ENCODE assay signal across 8 cellular contexts in genomic region chr3:196179380-196180308, GRCh38. TPM values are rescaled to one million over a fixed set of nuclear protein-coding genes. Genes with fewer than 3 reads are reported as not detected.
DNase-seq lines count a peak whose midpoint lies in the region; ATAC-seq and TF ChIP-seq lines count a peak whose summit lies in the region.

No MANE protein-coding gene starts in this region.

- ATAC-seq in GM18505 (IDR thresholded peaks at IDR 0.05; ENCODE audit: unreplicated experiment) (peak; percentile 67), HG02759 (IDR thresholded peaks at IDR 0.05; ENCODE audit: unreplicated experiment) (peak; percentile 75), upper lobe of right lung (peak; percentile 65)

- H3K9me3 Mint-ChIP-seq in activated CD4-positive, alpha-beta memory T cell treated with anti-CD3 and anti-CD28 coated beads, Interleukin-2, amount 10 ng/mL, durations not matched to agents 7 days and 5 days = no peaks in the 10 kb centered on the region

- TF ChIP-seq CTCF in neutrophil (IDR thresholded peaks at IDR 0.05) (no peak), upper lobe of right lung (IDR thresholded peaks at IDR 0.05) (no peak)

- H3K27me3 Mint-ChIP-seq in activated CD4-positive, alpha-beta memory T cell treated with anti-CD3 and anti-CD28 coated beads, Interleukin-2, amount 10 ng/mL, durations not matched to agents 7 days and 5 days = no peaks in the 10 kb centered on the region

- no peaks in the 10 kb centered on the region for H3K27me3 ChIP-seq in neutrophil
- no peaks in the 10 kb centered on the region for H3K27me3 ChIP-seq in upper lobe of right lung

- peaks cover 4% of the 10 kb centered on the region for H3K36me3 Mint-ChIP-seq in activated CD4-positive, alpha-beta memory T cell treated with anti-CD3 and anti-CD28 coated beads, Interleukin-2, amount 10 ng/mL, durations not matched to agents 7 days and 5 days (ENCODE audit: low read depth)

- DNase-seq in NCI-H2081 (lab: John Stamatoyannopoulos, UW) (peak; percentile 47 to 75), upper lobe of right lung (no peak), HEK293T (ENCODE audit: extremely low spot score) (no peak)
- peak; percentile 91 for DNase-seq in activated CD4-positive, alpha-beta memory T cell treated with anti-CD3 and anti-CD28 coated beads, Interleukin-2, amount 10 ng/mL, durations not matched to agents 7 days and 5 days
- peak; percentile 75 for DNase-seq in effector CD4-positive, alpha-beta T cell

- no peaks in the 10 kb centered on the region for H3K36me3 ChIP-seq in neutrophil
- H3K36me3 ChIP-seq in upper lobe of right lung = no peaks in the 10 kb centered on the region

- H3K4me1 ChIP-seq in neutrophil (ENCODE audit: control insufficient read depth in 1 of 2, insufficient read depth in 1 of 2, low read depth in 1 of 2, low read length in 1 of 2) = peaks cover 11 to 14% of the 10 kb centered on the region in 2 experiments
- no peaks in the 10 kb centered on the region for H3K4me1 ChIP-seq in upper lobe of right lung

- CTCF ChIA-PET in activated CD4-positive, alpha-beta memory T cell treated with anti-CD3 and anti-CD28 coated beads, Interleukin-2, amount 10 ng/mL, durations not matched to agents 7 days and 5 days (lab: Charles Lee) = interaction anchor here (0.9 to 2.6 kb wide), 14 partner anchors 10 to 285 kb away, joined by 3 to 12 read pairs (median 4); no protein-coding TSS in a partner anchor
- CTCF ChIA-PET in HEK293T (lab: Yijun Ruan, JAX) = no interaction called here

- H3K4me3 ChIP-seq in neutrophil (ENCODE audit: low read depth in 1 of 2, low read length in 1 of 2) (peak overlapping the region; percentile 35 to 39), upper lobe of right lung (no peak overlapping the region)

- intact Hi-C loops in upper lobe of right lung (cut with DNase I) = no loop called here

- peak overlapping the region; percentile 100 for H3K27ac Mint-ChIP-seq in activated CD4-positive, alpha-beta memory T cell treated with anti-CD3 and anti-CD28 coated beads, Interleukin-2, amount 10 ng/mL, durations not matched to agents 7 days and 5 days

- TF ChIP-seq POLR2A in GM18505 (IDR thresholded peaks at IDR 0.05; ENCODE audit: borderline replicate concordance, extremely low read depth, insufficient read depth, insufficient read length) = peak; percentile 69

- H3K27ac ChIP-seq in neutrophil (peak overlapping the region; percentile 31), upper lobe of right lung (peak overlapping the region; percentile 55)

- POLR2A ChIA-PET in activated CD4-positive, alpha-beta memory T cell treated with anti-CD3 and anti-CD28 coated beads, Interleukin-2, amount 10 ng/mL, durations not matched to agents 7 days and 5 days (lab: Charles Lee) = interaction anchor here (0.8 to 11.2 kb wide), 16 partner anchors 8 to 349 kb away, joined by 3 to 237 read pairs (median 6); partner anchors contain the start of gene DYNLT2B
- POLR2A ChIA-PET in HEK293T (lab: Yijun Ruan, JAX) = no interaction called here

- H3K4me1 Mint-ChIP-seq in activated CD4-positive, alpha-beta memory T cell treated with anti-CD3 and anti-CD28 coated beads, Interleukin-2, amount 10 ng/mL, durations not matched to agents 7 days and 5 days = peaks cover 62% of the 10 kb centered on the region

- H3K4me3 Mint-ChIP-seq in activated CD4-positive, alpha-beta memory T cell treated with anti-CD3 and anti-CD28 coated beads, Interleukin-2, amount 10 ng/mL, durations not matched to agents 7 days and 5 days = peak overlapping the region; percentile 38

- H3K9me3 ChIP-seq in neutrophil (no peaks in the 10 kb centered on the region), upper lobe of right lung (no peaks in the 10 kb centered on the region)

TF ChIP-seq in HEK293T, 16 proteins besides CTCF, POLR2A, EP300 and RAD21:
- no peak for TF ChIP-seq BHLHE40 (IDR thresholded peaks at IDR 0.05; ENCODE audit: borderline replicate concordance)
- no peak for TF ChIP-seq FOXK2 (IDR thresholded peaks at IDR 0.05)
- no peak for TF ChIP-seq TARDBP (IDR thresholded peaks at IDR 0.05)
- TF ChIP-seq NFRKB (IDR thresholded peaks at IDR 0.05) = no peak
- TF ChIP-seq LEF1 (IDR thresholded peaks at IDR 0.05; ENCODE audit: borderline replicate concordance) = no peak
- no peak for TF ChIP-seq FOXM1 (IDR thresholded peaks at IDR 0.05; ENCODE audit: borderline replicate concordance)
- no peak for TF ChIP-seq SUZ12 (IDR thresholded peaks at IDR 0.05)
- TF ChIP-seq ELF4 (IDR thresholded peaks at IDR 0.05) = no peak
- no peak for TF ChIP-seq CTBP1 (IDR thresholded peaks at IDR 0.05; ENCODE audit: borderline replicate concordance)
- no peak for TF ChIP-seq ZNF384 (IDR thresholded peaks at IDR 0.05)
- no peak for TF ChIP-seq HDGF (IDR thresholded peaks at IDR 0.05; ENCODE audit: borderline replicate concordance)
- TF ChIP-seq SP1 (IDR thresholded peaks at IDR 0.05) = no peak
- TF ChIP-seq ARNT (IDR thresholded peaks at IDR 0.05) = no peak
- no peak for TF ChIP-seq PKNOX1 (IDR thresholded peaks at IDR 0.05)
- TF ChIP-seq L3MBTL2 (conservative IDR thresholded peaks at IDR 0.05) = no peak
- no peak for TF ChIP-seq FOXA1 (IDR thresholded peaks at IDR 0.05)

RNA-seq across cellular contexts. Expression of gene ZDHHC19, which starts 31.6 kb away (rescaled TPM):
- under 1 TPM in 1 of 2 experiments, not detected in 1; 0.63 TPM for total RNA-seq in activated CD4-positive, alpha-beta memory T cell treated with anti-CD3 and anti-CD28 coated beads, Interleukin-2, amount 10 ng/mL, durations not matched to agents 7 days and 5 days
- total RNA-seq in upper lobe of right lung = not detected

RNA-seq across cellular contexts. Expression of gene SLC51A, which starts 36.7 kb away (rescaled TPM):
- not detected for total RNA-seq in activated CD4-positive, alpha-beta memory T cell treated with anti-CD3 and anti-CD28 coated beads, Interleukin-2, amount 10 ng/mL, durations not matched to agents 7 days and 5 days
- not detected for total RNA-seq in upper lobe of right lung

Comparison
In these comparisons a context has a peak if more than half of its experiments do, and no peak if none do; other contexts are left out.
1. DNase-seq: peak in NCI-H2081 (2 of 2), activated CD4-positive, alpha-beta memory T cell treated with anti-CD3 and anti-CD28 coated beads, Interleukin-2, amount 10 ng/mL, durations not matched to agents 7 days and 5 days (single experiment) and effector CD4-positive, alpha-beta T cell (single experiment); none in upper lobe of right lung (single experiment) and HEK293T (single experiment).
2. Peak in every context shown above with its lines, with median percentiles within 50 percentile points of each other: ATAC-seq.